ENCODE assay signal across 20 cellular contexts in the genomic region with DNA sequence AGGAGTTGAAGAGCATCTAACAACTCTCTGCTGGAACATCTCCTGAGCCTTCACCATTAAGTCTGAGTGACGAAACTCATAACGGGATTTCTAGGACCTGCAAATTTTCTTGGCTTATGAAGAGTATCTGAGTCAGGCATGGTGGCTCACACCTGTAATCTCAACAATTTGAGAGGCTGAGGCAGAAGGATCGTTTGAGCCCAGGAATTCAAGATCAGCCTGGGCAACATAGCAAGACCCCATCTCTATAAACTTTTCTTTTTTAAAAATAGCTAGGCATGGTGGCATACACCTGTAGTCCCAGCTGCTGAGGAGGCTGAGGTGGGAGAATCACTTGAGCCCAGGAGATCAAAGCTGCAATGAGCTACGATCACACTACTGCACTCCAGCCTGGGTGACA. TPM values are rescaled to one million over a fixed set of nuclear protein-coding genes. Genes with fewer than 3 reads are reported as not detected.
DNase-seq lines count a peak whose midpoint lies in the region; ATAC-seq and TF ChIP-seq lines count a peak whose summit lies in the region.
"Had no signal": no experiment of that assay in that cellular context is flagged by ENCODE, and none has a peak within 500 bp of the region (broad histone marks: within the 10 kb centered on the region; RNA-seq: fewer than 3 reads in every experiment).

No MANE protein-coding gene starts in this region.

- POLR2A ChIA-PET in WTC11 (lab: Charles Lee): no interaction called here

- H3K4me1 ChIP-seq in MM.1S (ENCODE audit: low read length) (peaks cover 16% of the 10 kb centered on the region; the same call in 1 of the 2 replicates), gastrocnemius medialis (peaks cover 16 to 23% of the 10 kb centered on the region in 2 donors)
- H3K4me1 ChIP-seq: A549, BE2C had no signal

- H3K27ac Mint-ChIP-seq in WTC11: no peak overlapping the region
- no peak overlapping the region for H3K27ac Mint-ChIP-seq in activated naive CD4-positive, alpha-beta T cell treated with anti-CD3 and anti-CD28 coated beads, Interleukin-2, amount 50 U/mL, for 72 hours
- H3K27ac Mint-ChIP-seq: CD14-positive monocyte; CD4-positive, alpha-beta T cell; CD8-positive, alpha-beta memory T cell; GM23338 had no signal

- H3K9me2 ChIP-seq in MM.1S (replicated peaks; ENCODE audit: insufficient read depth, low read length): no peaks in the 10 kb centered on the region

- H3K9me3 Mint-ChIP-seq in WTC11: peaks cover 3% of the 10 kb centered on the region
- no peaks in the 10 kb centered on the region for H3K9me3 Mint-ChIP-seq in activated naive CD4-positive, alpha-beta T cell treated with anti-CD3 and anti-CD28 coated beads, Interleukin-2, amount 50 U/mL, for 72 hours
- H3K9me3 Mint-ChIP-seq: CD4-positive, alpha-beta T cell; GM23338 had no signal

- no peak overlapping the region for H3K9ac ChIP-seq in MM.1S (ENCODE audit: low read length)
- H3K9ac ChIP-seq: BLaER1 treated with 17β-estradiol and CSF1 and Interleukin-3, amounts not matched to agents 10 nM and 100 nM had no signal

- intact Hi-C loops in gastrocnemius medialis (cut with DNase I; ENCODE audit: low total_unique reads): loop anchor here (2.0 kb wide), 1 partner anchor 45 kb away; no protein-coding TSS in a partner anchor

- H3K4me2 ChIP-seq in MM.1S (ENCODE audit: low read depth, low read length): no peak overlapping the region
- H3K4me2 ChIP-seq: A549; BLaER1 treated with 17β-estradiol and CSF1 and Interleukin-3, amounts not matched to agents 10 nM and 100 nM; GM23338 had no signal

- H3F3A ChIP-seq in MM.1S (ENCODE audit: insufficient read depth, low read length): peaks cover 4% of the 10 kb centered on the region; the same call in 1 of the 2 replicates

- DNase-seq in MM.1S (no peak), WTC11 (ENCODE audit: low spot score) (no peak), gastrocnemius medialis (no peak), NCI-H146 treated with DMSO at 0.1 percent for 48 hours (lab: John Stamatoyannopoulos, UW; ENCODE audit: unreplicated experiment) (no peak)
- no peak for DNase-seq in activated naive CD4-positive, alpha-beta T cell treated with anti-CD3 and anti-CD28 coated beads, Interleukin-2, amount 50 U/mL, for 72 hours (ENCODE audit: low spot score in 2 of 2)
- DNase-seq: 8988T; ACHN; AML-193; BE2C; CD4-positive, alpha-beta T cell; CD8-positive, alpha-beta memory T cell; EL; GDM1; H9 had no signal

- peaks cover 22% of the 10 kb centered on the region for H3K4me1 Mint-ChIP-seq in WTC11
- H3K4me1 Mint-ChIP-seq: CD14-positive monocyte; CD8-positive, alpha-beta memory T cell had no signal

- no peaks in the 10 kb centered on the region for H3K79me2 ChIP-seq in MM.1S (ENCODE audit: low read length)

- no peaks in the 10 kb centered on the region for H3K9me3 ChIP-seq in MM.1S (replicated peaks; ENCODE audit: insufficient read depth, low read length)
- H3K9me3 ChIP-seq in gastrocnemius medialis: no peaks in the 10 kb centered on the region
- H3K9me3 ChIP-seq: BE2C had no signal

- H3K4me3 ChIP-seq in MM.1S (ENCODE audit: low read length): no peak overlapping the region
- H3K4me3 ChIP-seq in gastrocnemius medialis: no peak overlapping the region
- H3K4me3 ChIP-seq: A549; BLaER1 treated with 17β-estradiol and CSF1 and Interleukin-3, amounts not matched to agents 10 nM and 100 nM; GM23338 had no signal

- peaks cover 13% of the 10 kb centered on the region for H3K36me3 Mint-ChIP-seq in WTC11
- no peaks in the 10 kb centered on the region for H3K36me3 Mint-ChIP-seq in activated naive CD4-positive, alpha-beta T cell treated with anti-CD3 and anti-CD28 coated beads, Interleukin-2, amount 50 U/mL, for 72 hours
- H3K36me3 Mint-ChIP-seq: CD14-positive monocyte; CD8-positive, alpha-beta memory T cell had no signal

- H3K27ac ChIP-seq in MM.1S (ENCODE audit: low read length) (peak overlapping the region; percentile 60; the same call in 1 of the 2 replicates), gastrocnemius medialis (peak overlapping the region; percentile 29 to 68 (median 53))
- H3K27ac ChIP-seq: A549; BLaER1 treated with 17β-estradiol and CSF1 and Interleukin-3, amounts not matched to agents 10 nM and 100 nM had no signal

- no peak overlapping the region for H3K4me3 Mint-ChIP-seq in WTC11
- H3K4me3 Mint-ChIP-seq: CD14-positive monocyte; CD4-positive, alpha-beta T cell; CD8-positive, alpha-beta memory T cell; GM23338; H9 had no signal

- CTCF ChIA-PET in WTC11 (lab: Charles Lee): no interaction called here

- in situ Hi-C loops in gastrocnemius medialis (cut with MboI; ENCODE audit: low sequenced_read_pairs in 4 of 4): no loop called here

- H3K27me3 ChIP-seq in MM.1S (replicated peaks; ENCODE audit: insufficient read depth, low read length) (no peaks in the 10 kb centered on the region), gastrocnemius medialis (no peaks in the 10 kb centered on the region)
- H3K27me3 ChIP-seq: BE2C; BLaER1 treated with 17β-estradiol and CSF1 and Interleukin-3, amounts not matched to agents 10 nM and 100 nM had no signal

- ATAC-seq in WTC11 (no peak), gastrocnemius medialis (no peak), HG02870 (IDR thresholded peaks at IDR 0.05; ENCODE audit: unreplicated experiment) (no peak)
- ATAC-seq in activated naive CD4-positive, alpha-beta T cell treated with anti-CD3 and anti-CD28 coated beads, Interleukin-2, amount 50 U/mL, for 72 hours: no peak
- ATAC-seq: A549, HCT116 had no signal

- H2AFZ ChIP-seq in MM.1S (ENCODE audit: low read length): no peak overlapping the region
- H2AFZ ChIP-seq: GM23338 had no signal

- TF ChIP-seq CTCF in MM.1S (IDR thresholded peaks at IDR 0.05; ENCODE audit: low read length) (no peak), WTC11 (IDR thresholded peaks at IDR 0.05) (no peak), gastrocnemius medialis (IDR thresholded peaks at IDR 0.05 in 4 of 5, conservative IDR thresholded peaks at IDR 0.05 in 1 of 5) (no peak)

- no peaks in the 10 kb centered on the region for H3K36me3 ChIP-seq in MM.1S (replicated peaks; ENCODE audit: insufficient read depth, low read length)
- no peaks in the 10 kb centered on the region for H3K36me3 ChIP-seq in gastrocnemius medialis
- H3K36me3 ChIP-seq: BE2C; BLaER1 treated with 17β-estradiol and CSF1 and Interleukin-3, amounts not matched to agents 10 nM and 100 nM had no signal

- H3K27me3 Mint-ChIP-seq in WTC11 (ENCODE audit: low read depth): no peaks in the 10 kb centered on the region

- no peak for TF ChIP-seq POLR2A in gastrocnemius medialis (IDR thresholded peaks at IDR 0.05)

- no peaks in the 10 kb centered on the region for H4K20me1 ChIP-seq in MM.1S (ENCODE audit: insufficient read depth, low read length)
- H4K20me1 ChIP-seq: BLaER1 treated with 17β-estradiol and CSF1 and Interleukin-3, amounts not matched to agents 10 nM and 100 nM had no signal

TF ChIP-seq in WTC11, 78 proteins besides CTCF, POLR2A, EP300 and RAD21:
- TF ChIP-seq, protein P1, sequence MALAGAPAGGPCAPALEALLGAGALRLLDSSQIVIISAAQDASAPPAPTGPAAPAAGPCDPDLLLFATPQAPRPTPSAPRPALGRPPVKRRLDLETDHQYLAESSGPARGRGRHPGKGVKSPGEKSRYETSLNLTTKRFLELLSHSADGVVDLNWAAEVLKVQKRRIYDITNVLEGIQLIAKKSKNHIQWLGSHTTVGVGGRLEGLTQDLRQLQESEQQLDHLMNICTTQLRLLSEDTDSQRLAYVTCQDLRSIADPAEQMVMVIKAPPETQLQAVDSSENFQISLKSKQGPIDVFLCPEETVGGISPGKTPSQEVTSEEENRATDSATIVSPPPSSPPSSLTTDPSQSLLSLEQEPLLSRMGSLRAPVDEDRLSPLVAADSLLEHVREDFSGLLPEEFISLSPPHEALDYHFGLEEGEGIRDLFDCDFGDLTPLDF (CRISPR knock-in tag; IDR thresholded peaks at IDR 0.05): no peak
- TF ChIP-seq ZBTB21 (CRISPR knock-in tag; IDR thresholded peaks at IDR 0.05; ENCODE audit: borderline replicate concordance) (no peak), ZNF121 (CRISPR knock-in tag; IDR thresholded peaks at IDR 0.05) (peak; percentile 64; the same call in 1 of the 2 replicates), EMX1 (CRISPR knock-in tag; IDR thresholded peaks at IDR 0.05) (no peak), ELF4 (CRISPR knock-in tag; IDR thresholded peaks at IDR 0.05; ENCODE audit: low read depth) (no peak), CDX4 (CRISPR knock-in tag; IDR thresholded peaks at IDR 0.05; ENCODE audit: borderline replicate concordance) (no peak), SOX15 (CRISPR knock-in tag; IDR thresholded peaks at IDR 0.05) (no peak)
TF ChIP-seq in WTC11: peak in this region for 1.

RNA-seq across cellular contexts. Expression of gene EPB41L4B, which starts 48.8 kb away (rescaled TPM):
- total RNA-seq in WTC11 (2021) (20.0 to 21.8 TPM (median 21.7 TPM) in 3 replicates), gastrocnemius medialis (1 to 10 TPM; 3.8 to 6.9 (median 6.1) TPM)
- under 1 TPM in 1 of 2 donors, not detected in 1; 0.51 TPM for total RNA-seq in activated naive CD4-positive, alpha-beta T cell treated with anti-CD3 and anti-CD28 coated beads, Interleukin-2, amount 50 U/mL, for 72 hours
- total RNA-seq: CD4-positive, alpha-beta T cell had no signal
